Comparison of ENCODE assay signal across 13 cellular contexts in the genomic region with DNA sequence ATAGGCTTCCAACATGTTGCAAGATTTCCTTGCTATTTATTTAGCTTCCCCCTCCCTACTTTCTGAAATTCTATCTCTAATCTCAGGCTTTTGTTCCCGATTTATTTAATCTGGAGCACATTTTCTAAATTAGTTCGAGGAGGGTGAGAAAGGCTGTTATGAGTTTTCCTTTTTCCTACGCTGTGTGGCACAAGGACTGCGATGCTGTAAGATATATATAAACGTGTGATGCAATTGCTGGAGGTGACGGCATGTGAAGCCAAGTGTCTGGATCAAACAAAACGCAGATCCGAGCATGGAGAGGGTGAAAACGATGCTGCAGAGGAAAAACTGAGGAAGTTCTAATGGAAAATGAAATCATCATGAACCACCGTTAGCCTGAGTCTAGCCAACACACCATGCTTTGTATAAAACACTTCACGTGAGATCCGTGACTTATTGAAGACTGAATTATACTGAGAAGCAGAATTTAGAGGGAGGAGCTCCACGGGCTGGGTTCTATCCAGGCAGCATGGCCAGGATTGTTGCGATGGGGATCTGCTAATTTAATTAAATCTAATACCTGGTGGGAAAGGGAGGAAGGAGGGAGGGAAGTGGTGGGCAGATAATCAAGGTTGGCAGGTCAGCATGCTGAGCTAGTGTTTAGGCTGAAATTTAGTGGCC. TPM values are rescaled to one million over a fixed set of nuclear protein-coding genes. Genes with fewer than 3 reads are reported as not detected.
DNase-seq lines count a peak whose midpoint lies in the region; ATAC-seq and TF ChIP-seq lines count a peak whose summit lies in the region.
"Had no signal": no experiment of that assay in that cellular context is flagged by ENCODE, and none has a peak within 500 bp of the region (broad histone marks: within the 10 kb centered on the region; RNA-seq: fewer than 3 reads in every experiment).

No MANE protein-coding gene starts in this region.

- H3K4me1 Mint-ChIP-seq in endodermal cell = peaks cover 52% of the 10 kb centered on the region
- H3K4me1 Mint-ChIP-seq in mesothelial cell of epicardium = peaks cover 57% of the 10 kb centered on the region

- no peak overlapping the region for H3K4me3 Mint-ChIP-seq in endodermal cell
- H3K4me3 Mint-ChIP-seq in mesothelial cell of epicardium = peak overlapping the region; percentile 47

- H3K9me3 Mint-ChIP-seq in endodermal cell (no peaks in the 10 kb centered on the region), mesothelial cell of epicardium (no peaks in the 10 kb centered on the region)
- H3K9me3 Mint-ChIP-seq in activated naive CD4-positive, alpha-beta T cell treated with anti-CD3 and anti-CD28 coated beads, Interleukin-2, amount 50 U/mL, for 72 hours = no peaks in the 10 kb centered on the region
- H3K9me3 Mint-ChIP-seq: CD4-positive, alpha-beta T cell had no signal

- H3K27ac Mint-ChIP-seq in endodermal cell (peak overlapping the region; percentile 76), mesothelial cell of epicardium (peak overlapping the region; percentile 94)
- no peak overlapping the region for H3K27ac Mint-ChIP-seq in activated naive CD4-positive, alpha-beta T cell treated with anti-CD3 and anti-CD28 coated beads, Interleukin-2, amount 50 U/mL, for 72 hours
- H3K27ac Mint-ChIP-seq: CD4-positive, alpha-beta T cell had no signal

- WGBS in endodermal cell (ENCODE audit: insufficient coverage in 1 of 2, insufficient read length in 1 of 2), 2 experiments = 64 to 79% methylated on average over 13 to 14 of the region's 14 CpGs

- peaks cover 33% of the 10 kb centered on the region for H3K27me3 Mint-ChIP-seq in endodermal cell (ENCODE audit: insufficient read depth)
- H3K27me3 Mint-ChIP-seq in mesothelial cell of epicardium (ENCODE audit: low read depth) = peaks cover 12% of the 10 kb centered on the region

- H3K9me3 ChIP-seq in NT2/D1 (ENCODE audit: insufficient read depth, low read length) (no peaks in the 10 kb centered on the region), endodermal cell (ENCODE audit: control insufficient read depth, low read length) (no peaks in the 10 kb centered on the region), thoracic aorta (no peaks in the 10 kb centered on the region)

- H3K36me3 Mint-ChIP-seq in endodermal cell (ENCODE audit: low read depth) (no peaks in the 10 kb centered on the region), mesothelial cell of epicardium (no peaks in the 10 kb centered on the region)
- peaks cover 13 to 19% of the 10 kb centered on the region in 2 donors for H3K36me3 Mint-ChIP-seq in activated naive CD4-positive, alpha-beta T cell treated with anti-CD3 and anti-CD28 coated beads, Interleukin-2, amount 50 U/mL, for 72 hours

- DNase-seq in NT2/D1 (ENCODE audit: low read depth, low spot score) (no peak), endodermal cell (no peak), mesothelial cell of epicardium (ENCODE audit: low spot score in 2 of 2, unreplicated experiment in 2 of 2) (no peak), thoracic aorta (ENCODE audit: low spot score) (no peak), HCEC 1CT (no peak)
- no peak for DNase-seq in activated CD8-positive, alpha-beta memory T cell treated with anti-CD3 and anti-CD28 coated beads for 24 hours
- no peak for DNase-seq in activated naive CD4-positive, alpha-beta T cell treated with anti-CD3 and anti-CD28 coated beads, Interleukin-2, amount 50 U/mL, for 72 hours (ENCODE audit: low spot score in 2 of 2)
- DNase-seq: activated CD4-positive, alpha-beta T cell treated with anti-CD3 and anti-CD28 coated beads, Interleukin-2, amount 50 U/mL, for 4 hours; activated gamma-delta T cell treated with Interleukin-2 at 50 U/mL for 16 hours; CD4-positive, alpha-beta T cell; cortex of kidney; NCI-H1694 treated with DMSO at 0.1 percent for 48 hours had no signal

- TF ChIP-seq CTCF in endodermal cell (conservative IDR thresholded peaks at IDR 0.05) (no peak), mesothelial cell of epicardium (IDR thresholded peaks at IDR 0.05; ENCODE audit: unreplicated experiment) (no peak), thoracic aorta (IDR thresholded peaks at IDR 0.05) (no peak)

- peaks cover 6% of the 10 kb centered on the region for H3K36me3 ChIP-seq in NT2/D1 (ENCODE audit: insufficient read depth, insufficient read length, low read length)
- H3K36me3 ChIP-seq in endodermal cell (ENCODE audit: control insufficient read depth, insufficient read depth, low read length) = no peaks in the 10 kb centered on the region
- H3K36me3 ChIP-seq in thoracic aorta = no peaks in the 10 kb centered on the region

- ATAC-seq in thoracic aorta (ENCODE audit: insufficient number of reproducible peaks, low FRiP score, low read depth) (no peak), GM19328 (IDR thresholded peaks at IDR 0.05; ENCODE audit: unreplicated experiment) (no peak)
- no peak for ATAC-seq in activated naive CD4-positive, alpha-beta T cell treated with anti-CD3 and anti-CD28 coated beads, Interleukin-2, amount 50 U/mL, for 72 hours

- no peak overlapping the region for H3K27ac ChIP-seq in endodermal cell (ENCODE audit: low read depth, low read length)
- H3K27ac ChIP-seq in thoracic aorta = peak overlapping the region; percentile 81 to 86

- H3K27me3 ChIP-seq in NT2/D1 (ENCODE audit: insufficient read depth, insufficient read length) (peaks cover 11% of the 10 kb centered on the region), endodermal cell (ENCODE audit: control insufficient read depth, insufficient read depth, low read length, poor library complexity, severe bottlenecking) (peaks cover 11% of the 10 kb centered on the region), thoracic aorta (replicated peaks; ENCODE audit: insufficient read depth) (no peaks in the 10 kb centered on the region)

- H3K4me3 ChIP-seq in NT2/D1 (ENCODE audit: insufficient read length, low read depth) (no peak overlapping the region), endodermal cell (ENCODE audit: low read length) (peak overlapping the region; percentile 13), thoracic aorta (peak overlapping the region; percentile 30)

- peak overlapping the region; percentile 33 for H3K9ac ChIP-seq in NT2/D1 (ENCODE audit: insufficient read length, low read depth)
- H3K9ac ChIP-seq in endodermal cell (ENCODE audit: extremely low read depth, low read length, poor library complexity, severe bottlenecking) = peak overlapping the region; percentile 6

- H3K4me1 ChIP-seq in NT2/D1 (ENCODE audit: insufficient read depth, insufficient read length) (no peaks in the 10 kb centered on the region), endodermal cell (ENCODE audit: control insufficient read depth, insufficient read depth, low read length) (peaks cover 27% of the 10 kb centered on the region), thoracic aorta (ENCODE audit: control insufficient read depth in 1 of 2, low read depth in 2 of 2) (peaks cover 35 to 59% of the 10 kb centered on the region in 2 donors)

RNA-seq across cellular contexts. Expression of a gene that starts 4.5 kb away (rescaled TPM):
- total RNA-seq in endodermal cell (1 to 10 TPM; 4.0 to 6.9 TPM), mesothelial cell of epicardium (20.4 to 23.1 TPM (median 22.2 TPM) in 3 replicates), thoracic aorta (1 to 10 TPM; 1.4 to 9.2 TPM)
- polyA plus RNA-seq in endodermal cell (2013, experiment 1 of 2) = 24.8 TPM
- polyA plus RNA-seq in endodermal cell (2013, experiment 2 of 2) = 26.0 TPM
- total RNA-seq in activated naive CD4-positive, alpha-beta T cell treated with anti-CD3 and anti-CD28 coated beads, Interleukin-2, amount 50 U/mL, for 72 hours = under 1 TPM in 1 of 2 donors, not detected in 1; 0.08 TPM
- total RNA-seq: CD4-positive, alpha-beta T cell had no signal

RNA-seq across cellular contexts. Expression of a gene that starts 57.6 kb away (rescaled TPM):
- total RNA-seq in endodermal cell = 10 to 100 TPM; 17.9 to 18.2 TPM
- 44.2 TPM for polyA plus RNA-seq in endodermal cell (2013, experiment 1 of 2)
- 36.0 TPM for polyA plus RNA-seq in endodermal cell (2013, experiment 2 of 2)
- 23.1 to 23.9 TPM (median 23.7 TPM) in 3 replicates for total RNA-seq in mesothelial cell of epicardium
- 10 to 100 TPM; 15.2 to 17.7 TPM for total RNA-seq in thoracic aorta
- total RNA-seq in activated naive CD4-positive, alpha-beta T cell treated with anti-CD3 and anti-CD28 coated beads, Interleukin-2, amount 50 U/mL, for 72 hours = 10 to 100 TPM; 10.1 to 10.8 TPM

Comparison
In these comparisons a context has a peak if more than half of its experiments do, and no peak if none do; other contexts are left out.
1. H3K27ac Mint-ChIP-seq: peak in endodermal cell (single experiment) and mesothelial cell of epicardium (single experiment); none in activated naive CD4-positive, alpha-beta T cell treated with anti-CD3 and anti-CD28 coated beads, Interleukin-2, amount 50 U/mL, for 72 hours (0 of 2).